ENCODE assay signal across 21 cellular contexts in the genomic region with DNA sequence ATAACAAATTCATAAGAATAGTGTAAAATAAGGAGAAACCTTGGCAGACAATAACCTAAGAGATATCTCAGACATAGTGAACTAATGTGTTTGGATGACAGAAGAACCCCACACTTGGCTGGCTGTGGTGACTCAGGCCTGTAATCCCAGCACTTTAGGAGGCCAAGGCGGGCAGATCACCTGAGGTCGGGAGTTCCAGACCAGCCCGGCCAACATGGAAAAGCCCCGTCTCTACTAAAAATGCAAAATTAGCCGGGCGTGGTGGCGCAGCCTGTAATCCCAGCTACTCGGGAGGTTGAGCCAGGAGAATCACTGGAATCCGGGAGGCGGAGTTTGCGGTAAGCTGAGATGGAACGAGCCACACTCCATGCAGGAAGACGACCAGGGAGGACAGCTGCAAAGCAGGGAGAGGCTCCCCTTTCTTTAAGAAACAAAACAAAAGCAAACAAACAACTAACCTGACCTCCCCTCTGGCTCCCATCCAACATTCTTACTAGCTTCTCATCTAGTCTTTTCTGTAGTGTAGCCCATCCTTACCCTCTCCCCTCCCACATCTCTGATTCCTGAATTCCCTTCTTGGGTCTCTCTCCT.
DNase-seq lines count a peak whose midpoint lies in the region; ATAC-seq and TF ChIP-seq lines count a peak whose summit lies in the region.
"Had no signal": no experiment of that assay in that cellular context is flagged by ENCODE, and none has a peak within 500 bp of the region (broad histone marks: within the 10 kb centered on the region; RNA-seq: fewer than 3 reads in every experiment).

No MANE protein-coding gene starts in this region.

- no peak for ATAC-seq in memory B cell (ENCODE audit: low read depth)
- ATAC-seq in body of pancreas: no peak
- ATAC-seq: left lobe of liver; natural killer cell treated with Interleukin-12 subunit alpha and Interleukin-12 subunit beta and Interleukin-15 and Interleukin-18, amount 100 ng/mL, for 72 hours had no signal

- H3K9ac ChIP-seq in BLaER1 (no peak overlapping the region), H9 (ENCODE audit: extremely low read depth, insufficient read length, low read length) (no peak overlapping the region)

- H3K14ac ChIP-seq in H9 (ENCODE audit: insufficient read depth, low read length): no peak overlapping the region

- no peak overlapping the region for H2AK5ac ChIP-seq in H9 (ENCODE audit: insufficient read length, low read length)

- TF ChIP-seq CTCF in H9 (conservative IDR thresholded peaks at IDR 0.05) (no peak), body of pancreas (IDR thresholded peaks at IDR 0.05) (no peak), coronary artery (IDR thresholded peaks at IDR 0.05) (no peak)

- H3K27ac ChIP-seq in BLaER1: no peak overlapping the region
- no peak overlapping the region for H3K27ac ChIP-seq in H9 (ENCODE audit: insufficient read length, low read depth, low read length)
- H3K27ac ChIP-seq in SJCRH30: peak overlapping the region; percentile 69
- H3K27ac ChIP-seq in body of pancreas: no peak overlapping the region
- H3K27ac ChIP-seq in coronary artery: no peak overlapping the region
- H3K27ac ChIP-seq: C4-2B, vagina had no signal

- H3K4me3 ChIP-seq in BLaER1: no peak overlapping the region
- no peak overlapping the region for H3K4me3 ChIP-seq in SJCRH30
- H3K4me3 ChIP-seq in body of pancreas: no peak overlapping the region
- H3K4me3 ChIP-seq in coronary artery: no peak overlapping the region
- H3K4me3 ChIP-seq: vagina had no signal

- no peak overlapping the region for H3K18ac ChIP-seq in H9 (ENCODE audit: insufficient read length, low read depth, low read length)

- no CpG with 5 or more reads among the region's 13 CpGs for WGBS in H9 (ENCODE audit: extremely low coverage, insufficient read length, low lambda C conversion rate)
- WGBS in body of pancreas, 2 donors: 69 to 78% methylated on average over 13 of the region's 13 CpGs

- H3K56ac ChIP-seq in H9 (ENCODE audit: insufficient read length, low read depth, low read length): no peak overlapping the region

- no peaks in the 10 kb centered on the region for H3K36me3 Mint-ChIP-seq in H9 (ENCODE audit: insufficient read depth in 1 of 3, low read depth in 3 of 3)
- no peaks in the 10 kb centered on the region for H3K36me3 Mint-ChIP-seq in memory B cell
- H3K36me3 Mint-ChIP-seq: activated naive CD8-positive, alpha-beta T cell treated with anti-CD3 and anti-CD28 coated beads, Interleukin-2, amount 10 ng/mL, durations not matched to agents 7 days and 5 days; natural killer cell treated with Interleukin-12 subunit alpha and Interleukin-12 subunit beta and Interleukin-15 and Interleukin-18, amount 100 ng/mL, for 72 hours had no signal

- peak; percentile 64 for DNase-seq in H9
- DNase-seq in SJCRH30: peak; percentile 90 to 93
- DNase-seq in memory B cell (ENCODE audit: low spot score in 2 of 2): no peak
- DNase-seq in body of pancreas: no peak
- no peak for DNase-seq in DMS53 (lab: John Stamatoyannopoulos, UW)
- no peak for DNase-seq in coronary artery (ENCODE audit: low spot score)
- DNase-seq in NCI-H2081 (lab: John Stamatoyannopoulos, UW): no peak
- DNase-seq: activated CD4-positive, alpha-beta memory T cell treated with anti-CD3 and anti-CD28 coated beads, Interleukin-2, amount 10 ng/mL, durations not matched to agents 7 days and 5 days; activated naive CD8-positive, alpha-beta T cell treated with anti-CD3 and anti-CD28 coated beads, Interleukin-2, amount 10 ng/mL, durations not matched to agents 7 days and 5 days; foreskin fibroblast; KBM-7; NCI-H1436; NCI-H2227 treated with DMSO at 0.1 percent for 48 hours; NCI-H774; SHP77 had no signal

- 0 out of 2 replicates have a peak overlapping the region, but pooled peaks have one; percentile 8 for H3K4me2 ChIP-seq in BLaER1
- H3K4me2 ChIP-seq in H9 (ENCODE audit: insufficient read depth, insufficient read length, low read length): no peak overlapping the region

- H3K4ac ChIP-seq in H9 (ENCODE audit: low read depth, low read length): no peak overlapping the region

- H4K8ac ChIP-seq in H9 (replicated peaks; ENCODE audit: insufficient read length, low read depth, low read length): no peak overlapping the region

- intact Hi-C loops in body of pancreas (cut with DNase I): no loop called here

- no peak overlapping the region for H2BK5ac ChIP-seq in H9 (ENCODE audit: insufficient read length, low read length)

- H3K27me3 Mint-ChIP-seq in H9 (ENCODE audit: low read depth) (peaks cover 99% of the 10 kb centered on the region), memory B cell (no peaks in the 10 kb centered on the region)

- H3K23ac ChIP-seq in H9 (ENCODE audit: insufficient read length, low read depth, low read length): no peak overlapping the region

- no peak overlapping the region for H2BK15ac ChIP-seq in H9 (ENCODE audit: low read depth, low read length)

- H3K9me3 Mint-ChIP-seq in H9: no peaks in the 10 kb centered on the region
- no peaks in the 10 kb centered on the region for H3K9me3 Mint-ChIP-seq in memory B cell
- H3K9me3 Mint-ChIP-seq: activated CD4-positive, alpha-beta memory T cell treated with anti-CD3 and anti-CD28 coated beads, Interleukin-2, amount 10 ng/mL, durations not matched to agents 7 days and 5 days; activated naive CD8-positive, alpha-beta T cell treated with anti-CD3 and anti-CD28 coated beads, Interleukin-2, amount 10 ng/mL, durations not matched to agents 7 days and 5 days; central memory CD8-positive, alpha-beta T cell; natural killer cell treated with Interleukin-12 subunit alpha and Interleukin-12 subunit beta and Interleukin-15 and Interleukin-18, amount 100 ng/mL, for 72 hours had no signal

- TF ChIP-seq POLR2A in body of pancreas (IDR thresholded peaks at IDR 0.05): no peak

- H3K79me2 ChIP-seq in H9 (ENCODE audit: insufficient read depth, low read length): no peaks in the 10 kb centered on the region

- no peaks in the 10 kb centered on the region for H3K9me3 ChIP-seq in BLaER1
- H3K9me3 ChIP-seq in H9 (ENCODE audit: control insufficient read depth, low read depth, low read length): no peaks in the 10 kb centered on the region
- no peaks in the 10 kb centered on the region for H3K9me3 ChIP-seq in SJCRH30 (replicated peaks)
- H3K9me3 ChIP-seq in body of pancreas: no peaks in the 10 kb centered on the region
- H3K9me3 ChIP-seq: vagina had no signal

- H3K36me3 ChIP-seq in BLaER1 (no peaks in the 10 kb centered on the region), SJCRH30 (no peaks in the 10 kb centered on the region), body of pancreas (replicated peaks in 1 of 2; ENCODE audit: insufficient read depth in 1 of 2, low read depth in 2 of 2) (no peaks in the 10 kb centered on the region)
- H3K36me3 ChIP-seq: vagina had no signal

- peaks cover 66% of the 10 kb centered on the region for H3K4me1 ChIP-seq in BLaER1
- no peaks in the 10 kb centered on the region for H3K4me1 ChIP-seq in H9 (ENCODE audit: insufficient read depth, low read length)
- peaks cover 46% of the 10 kb centered on the region for H3K4me1 ChIP-seq in SJCRH30
- H3K4me1 ChIP-seq in body of pancreas: no peaks in the 10 kb centered on the region
- H3K4me1 ChIP-seq: vagina had no signal

- no peaks in the 10 kb centered on the region for H3K79me1 ChIP-seq in H9 (ENCODE audit: insufficient read depth, low read depth, low read length, poor library complexity, severe bottlenecking)

- H3K4me1 Mint-ChIP-seq in H9 (peaks cover 10 to 13% of the 10 kb centered on the region in 2 experiments), memory B cell (peaks cover 43% of the 10 kb centered on the region)
- H3K4me1 Mint-ChIP-seq: activated CD4-positive, alpha-beta memory T cell treated with anti-CD3 and anti-CD28 coated beads, Interleukin-2, amount 10 ng/mL, durations not matched to agents 7 days and 5 days; activated naive CD8-positive, alpha-beta T cell treated with anti-CD3 and anti-CD28 coated beads, Interleukin-2, amount 10 ng/mL, durations not matched to agents 7 days and 5 days; central memory CD8-positive, alpha-beta T cell had no signal

- H3T11ph ChIP-seq in H9 (ENCODE audit: low read length): no peak overlapping the region

- H3K23me2 ChIP-seq in H9 (ENCODE audit: insufficient read length, low read depth, low read length, poor library complexity, severe bottlenecking): no peaks in the 10 kb centered on the region

- H4K20me1 ChIP-seq in BLaER1 (no peaks in the 10 kb centered on the region), H9 (ENCODE audit: control insufficient read depth, insufficient read depth, insufficient read length) (no peaks in the 10 kb centered on the region)

- H2AFZ ChIP-seq in H9 (ENCODE audit: low read length): no peak overlapping the region

- H3K27ac Mint-ChIP-seq in H9: no peak overlapping the region
- H3K27ac Mint-ChIP-seq in memory B cell: peak overlapping the region; percentile 38
- H3K27ac Mint-ChIP-seq: activated CD4-positive, alpha-beta memory T cell treated with anti-CD3 and anti-CD28 coated beads, Interleukin-2, amount 10 ng/mL, durations not matched to agents 7 days and 5 days; activated naive CD8-positive, alpha-beta T cell treated with anti-CD3 and anti-CD28 coated beads, Interleukin-2, amount 10 ng/mL, durations not matched to agents 7 days and 5 days; natural killer cell treated with Interleukin-12 subunit alpha and Interleukin-12 subunit beta and Interleukin-15 and Interleukin-18, amount 100 ng/mL, for 72 hours had no signal

- H2BK120ac ChIP-seq in H9 (ENCODE audit: low read depth, low read length, poor library complexity, severe bottlenecking): no peak overlapping the region

- no peak overlapping the region for H3K4me3 Mint-ChIP-seq in H9
- no peak overlapping the region for H3K4me3 Mint-ChIP-seq in memory B cell
- H3K4me3 Mint-ChIP-seq: activated CD4-positive, alpha-beta memory T cell treated with anti-CD3 and anti-CD28 coated beads, Interleukin-2, amount 10 ng/mL, durations not matched to agents 7 days and 5 days; activated naive CD8-positive, alpha-beta T cell treated with anti-CD3 and anti-CD28 coated beads, Interleukin-2, amount 10 ng/mL, durations not matched to agents 7 days and 5 days; central memory CD8-positive, alpha-beta T cell; natural killer cell treated with Interleukin-12 subunit alpha and Interleukin-12 subunit beta and Interleukin-15 and Interleukin-18, amount 100 ng/mL, for 72 hours had no signal

- H2BK20ac ChIP-seq in H9 (ENCODE audit: low read depth, low read length, poor library complexity, severe bottlenecking): no peak overlapping the region

- H4K91ac ChIP-seq in H9 (ENCODE audit: insufficient read length, low read depth, low read length): no peak overlapping the region

- H2BK12ac ChIP-seq in H9 (ENCODE audit: insufficient read length, low read depth, low read length): no peak overlapping the region

- no peak overlapping the region for H4K5ac ChIP-seq in H9 (ENCODE audit: insufficient read length, low read depth, low read length)

- H3K27me3 ChIP-seq in BLaER1 (no peaks in the 10 kb centered on the region), H9 (ENCODE audit: insufficient read depth, low read length) (peaks cover 70% of the 10 kb centered on the region), SJCRH30 (no peaks in the 10 kb centered on the region), body of pancreas (no peaks in the 10 kb centered on the region)
- H3K27me3 ChIP-seq: vagina had no signal

Comparison
In these comparisons a context has a peak if more than half of its experiments do, and no peak if none do; other contexts are left out.
1. DNase-seq: peak in H9 (single experiment) and SJCRH30 (2 of 2); none in memory B cell (0 of 2), body of pancreas (0 of 4), DMS53 (single experiment), coronary artery (single experiment) and NCI-H2081 (0 of 2).